8 cellular contexts compared by ENCODE assay signal in genomic region chr12:53180270-53180930, GRCh38. TPM values are rescaled to one million over a fixed set of nuclear protein-coding genes. Genes with fewer than 3 reads are reported as not detected.
DNase-seq lines count a peak whose midpoint lies in the region; ATAC-seq lines count a peak whose summit lies in the region.

Gene CSAD, minus strand, starts transcription at chr12:53180925. Its CDS starts 7,455 bp downstream, at chr12:53173470.
Gene ZNF740, plus strand, starts transcription at chr12:53180722. Its CDS starts 1,262 bp downstream, at chr12:53181984.

- H3K4me1 Mint-ChIP-seq in effector memory CD8-positive, alpha-beta T cell (ENCODE audit: low read depth in 2 of 2) = peaks cover 33 to 45% of the 10 kb centered on the region in 2 donors

- H3K79me2 ChIP-seq in mesendoderm (ENCODE audit: control insufficient read depth, insufficient read depth, low read length) = peaks cover 2% of the 10 kb centered on the region

- peak; percentile 89 for ATAC-seq in GM21381 (IDR thresholded peaks at IDR 0.05; ENCODE audit: unreplicated experiment)
- ATAC-seq in effector memory CD8-positive, alpha-beta T cell (replicated peaks) = peak; percentile 95

- no peaks in the 10 kb centered on the region for H3K9me3 Mint-ChIP-seq in effector memory CD8-positive, alpha-beta T cell

- peaks cover 9% of the 10 kb centered on the region for H3K79me1 ChIP-seq in mesendoderm (ENCODE audit: low read length)

- peak within 1 kb of the TSS; percentile 94 for H3K9ac ChIP-seq in mesendoderm (ENCODE audit: low read length)

- no CpG with 5 or more reads among the region's 67 CpGs for WGBS in mesendoderm (ENCODE audit: extremely low coverage, insufficient coverage, low lambda C conversion rate)

- no peaks in the 10 kb centered on the region for H3K27me3 Mint-ChIP-seq in effector memory CD8-positive, alpha-beta T cell

- peak within 1 kb of the TSS; percentile 28 for H3K4me2 ChIP-seq in mesendoderm (ENCODE audit: low read length)

- H2BK120ac ChIP-seq in mesendoderm (ENCODE audit: low read depth, low read length) = no peak within 1 kb of the TSS

- H3K4me1 ChIP-seq in mesendoderm (ENCODE audit: control insufficient read depth, low read depth, low read length) = peaks cover 5% of the 10 kb centered on the region

- peak within 1 kb of the TSS; percentile 9 for H4K5ac ChIP-seq in mesendoderm (ENCODE audit: low read length)

- H3K27ac Mint-ChIP-seq in effector memory CD8-positive, alpha-beta T cell = peak within 1 kb of the TSS; percentile 91 to 96

- H3K23ac ChIP-seq in mesendoderm (ENCODE audit: low read length) = peak within 1 kb of the TSS; percentile 94

- peak within 1 kb of the TSS; percentile 97 for H3K27ac ChIP-seq in mesendoderm (ENCODE audit: low read depth, low read length)

- DNase-seq in COLO829 (ENCODE audit: low spot score) (peak; percentile 94), HUDEP-2 (lab: John Stamatoyannopoulos, UW; ENCODE audit: unreplicated experiment in 76 of 76) (peak in 75 of 76 experiments; percentile 58 to 98 (median 94)), NOMO-1 treated with dmso at 0.1 percent for 144 hours (lab: John Stamatoyannopoulos, UW; ENCODE audit: unreplicated experiment) (peak; percentile 94), mesendoderm (peak; percentile 99)
- DNase-seq in activated CD8-positive, alpha-beta memory T cell treated with anti-CD3 and anti-CD28 coated beads for 48 hours (ENCODE audit: low read depth in 2 of 3, low spot score in 2 of 3) = peak; percentile 82 to 96 (median 88)
- DNase-seq in effector memory CD8-positive, alpha-beta T cell = peak; percentile 92 to 97 (median 95)
- DNase-seq in stimulated activated CD8-positive, alpha-beta memory T cell treated with anti-CD3 and anti-CD28 coated beads, Interleukin-12 subunit alpha, Interleukin-12 subunit beta, amount 100 ng/mL, for 4 hours (ENCODE audit: low read depth) = peak; percentile 97

- H2BK15ac ChIP-seq in mesendoderm (replicated peaks; ENCODE audit: low read depth) = no peak within 1 kb of the TSS

- H3K4ac ChIP-seq in mesendoderm (ENCODE audit: low read depth, low read length) = peak within 1 kb of the TSS; percentile 82

- H3K4me3 ChIP-seq in mesendoderm (ENCODE audit: low read length) = peak within 1 kb of the TSS; percentile 82

- H2BK5ac ChIP-seq in mesendoderm (ENCODE audit: low read length) = peak within 1 kb of the TSS; percentile 69

- H3K27me3 ChIP-seq in mesendoderm (ENCODE audit: insufficient read depth, low read length, poor library complexity) = no peaks in the 10 kb centered on the region

- H3K4me3 Mint-ChIP-seq in effector memory CD8-positive, alpha-beta T cell = peak within 1 kb of the TSS; percentile 88 to 93

- peak within 1 kb of the TSS; percentile 98 for H3K56ac ChIP-seq in mesendoderm (ENCODE audit: low read length)

- peaks cover 3% of the 10 kb centered on the region for H3K36me3 ChIP-seq in mesendoderm (ENCODE audit: control insufficient read depth, insufficient read depth, low read length)

- peak within 1 kb of the TSS; percentile 96 for H3K18ac ChIP-seq in mesendoderm (ENCODE audit: low read length)

- peak within 1 kb of the TSS; percentile 2 for H4K8ac ChIP-seq in mesendoderm (ENCODE audit: low read depth, low read length)

- H3K36me3 Mint-ChIP-seq in effector memory CD8-positive, alpha-beta T cell (ENCODE audit: insufficient read depth) = peaks cover 38% of the 10 kb centered on the region

- H2AK5ac ChIP-seq in mesendoderm (ENCODE audit: low read length) = no peak within 1 kb of the TSS

RNA-seq across cellular contexts. Expression of gene CSAD, which starts in this region (rescaled TPM):
- 3.2 TPM for polyA plus RNA-seq in mesendoderm (2013, experiment 1 of 2)
- polyA plus RNA-seq in mesendoderm (2013, experiment 2 of 2) = 3.5 TPM

RNA-seq across cellular contexts. Expression of gene ZNF740, which starts in this region (rescaled TPM):
- polyA plus RNA-seq in mesendoderm (2013, experiment 1 of 2) = 6.8 TPM
- 7.1 TPM for polyA plus RNA-seq in mesendoderm (2013, experiment 2 of 2)

Comparison
In these comparisons a context has a peak if more than half of its experiments do, and no peak if none do; other contexts are left out.
1. Peak in every context shown above with its lines: DNase-seq, ATAC-seq, H3K4me3 ChIP-seq and H3K27ac ChIP-seq.